1 cellular context compared by ENCODE assay signal in genomic region chr5:134512661-134512999, GRCh38.
TF ChIP-seq lines count a peak whose summit lies in the region.

No MANE protein-coding gene starts in this region.

TF ChIP-seq in H1, 55 proteins besides CTCF, POLR2A, EP300 and RAD21:
- TF ChIP-seq KDM4A (IDR thresholded peaks at IDR 0.05; ENCODE audit: low read depth, low read length, severe bottlenecking) (no peak), SP4 (IDR thresholded peaks at IDR 0.05; ENCODE audit: low read length) (no peak), ATF2 (IDR thresholded peaks at IDR 0.05; ENCODE audit: low read length) (no peak), KDM1A (IDR thresholded peaks at IDR 0.05; ENCODE audit: borderline replicate concordance, low read length) (no peak), BRCA1 (IDR thresholded peaks at IDR 0.05; ENCODE audit: low read depth, low read length) (no peak), NRF1 (IDR thresholded peaks at IDR 0.05; ENCODE audit: low read depth, low read length) (no peak), GABPA (IDR thresholded peaks at IDR 0.05; ENCODE audit: borderline replicate concordance, insufficient read depth, low read length) (no peak), E2F6 (IDR thresholded peaks at IDR 0.05) (no peak), USF2 (IDR thresholded peaks at IDR 0.05; ENCODE audit: low read length) (no peak), RBBP5 (IDR thresholded peaks at IDR 0.05; ENCODE audit: borderline replicate concordance, low read depth, low read length) (no peak), BACH1 (IDR thresholded peaks at IDR 0.05; ENCODE audit: low read length) (no peak), POLR2AphosphoS5 (IDR thresholded peaks at IDR 0.05; ENCODE audit: low read depth, low read length) (no peak), TEAD4 (IDR thresholded peaks at IDR 0.05; ENCODE audit: low read depth, low read length) (no peak), SAP30 (IDR thresholded peaks at IDR 0.05; ENCODE audit: insufficient read depth, insufficient replicate concordance, low read length) (no peak), SP2 (IDR thresholded peaks at IDR 0.05; ENCODE audit: low read length) (no peak), POU5F1 (IDR thresholded peaks at IDR 0.05; ENCODE audit: low read depth, low read length) (no peak), EZH2 (IDR thresholded peaks at IDR 0.05; ENCODE audit: low read depth, low read length, severe bottlenecking) (no peak)
